ENCODE assay signal across 12 cellular contexts in the genomic region with DNA sequence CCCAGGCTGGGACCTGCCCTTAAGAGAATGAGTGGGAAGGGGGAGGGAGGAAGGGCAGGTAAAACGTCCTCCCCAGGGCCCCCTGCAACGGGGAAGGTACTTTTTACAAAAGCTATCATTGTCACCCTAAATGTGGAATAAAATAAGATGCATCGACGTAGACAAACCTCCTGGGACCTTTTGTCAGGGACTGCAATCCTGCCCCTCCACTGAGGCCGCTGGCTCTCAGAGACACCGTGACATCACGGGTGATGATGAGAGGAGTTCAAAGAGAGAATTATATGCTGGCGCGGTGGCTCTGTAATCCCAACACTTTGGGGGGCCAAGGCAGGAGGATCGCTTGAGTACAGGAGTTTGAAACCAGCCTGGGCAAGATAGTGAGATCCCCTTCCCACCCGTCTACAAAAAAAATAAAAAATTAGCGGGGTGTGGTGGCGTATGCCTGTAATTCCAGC. TPM values are rescaled to one million over a fixed set of nuclear protein-coding genes. Genes with fewer than 3 reads are reported as not detected.
A peak's percentile ranks its signal among the peaks of the same experiment; 100 is the strongest.
DNase-seq lines count a peak whose midpoint lies in the region; ATAC-seq and TF ChIP-seq lines count a peak whose summit lies in the region.
"Had no signal": no experiment of that assay in that cellular context is flagged by ENCODE, and none has a peak within 500 bp of the region (broad histone marks: within the 10 kb centered on the region; RNA-seq: fewer than 3 reads in every experiment).

No MANE protein-coding gene starts in this region.

- no peaks in the 10 kb centered on the region for H3K36me3 Mint-ChIP-seq in activated CD8-positive, alpha-beta memory T cell treated with anti-CD3 and anti-CD28 coated beads, Interleukin-2, amount 10 ng/mL, durations not matched to agents 7 days and 5 days
- no peaks in the 10 kb centered on the region for H3K36me3 Mint-ChIP-seq in activated T-helper 2 cell treated with anti-CD3 and anti-CD28 coated beads, Interferon-gamma antibody, Interleukin-2, Interleukin-4, amounts not matched to agents 10 μg/mL and 5 μg/mL and 100 μg/mL, durations not matched to agents 14 hours and 24 hours and 36 hours (ENCODE audit: low read depth)

- WGBS in suprapubic skin, result 29% methylated on average over 13 of the region's 13 CpGs

- H3K4me3 ChIP-seq in kidney epithelial cell (ENCODE audit: low read depth, low read length) (peak overlapping the region; percentile 57), suprapubic skin (peak overlapping the region; percentile 59)

- peak overlapping the region; percentile 26 for H3K27ac ChIP-seq in suprapubic skin
- H3K27ac ChIP-seq: C4-2B, SJSA1 had no signal

- TF ChIP-seq CTCF in kidney epithelial cell (IDR thresholded peaks at IDR 0.05; ENCODE audit: insufficient read depth, low read length, poor library complexity, severe bottlenecking), result no peak
- no peak for TF ChIP-seq CTCF in suprapubic skin (IDR thresholded peaks at IDR 0.05)

- peaks cover 24% of the 10 kb centered on the region for H3K27me3 Mint-ChIP-seq in activated CD8-positive, alpha-beta memory T cell treated with anti-CD3 and anti-CD28 coated beads, Interleukin-2, amount 10 ng/mL, durations not matched to agents 7 days and 5 days
- peaks cover 13% of the 10 kb centered on the region for H3K27me3 Mint-ChIP-seq in activated T-helper 2 cell treated with anti-CD3 and anti-CD28 coated beads, Interferon-gamma antibody, Interleukin-2, Interleukin-4, amounts not matched to agents 10 μg/mL and 5 μg/mL and 100 μg/mL, durations not matched to agents 14 hours and 24 hours and 36 hours (ENCODE audit: low read depth)

- no peak for TF ChIP-seq EP300 in suprapubic skin (IDR thresholded peaks at IDR 0.05)

- no peaks in the 10 kb centered on the region for H3K9me3 Mint-ChIP-seq in activated CD8-positive, alpha-beta memory T cell treated with anti-CD3 and anti-CD28 coated beads, Interleukin-2, amount 10 ng/mL, durations not matched to agents 7 days and 5 days (ENCODE audit: low read depth)
- H3K9me3 Mint-ChIP-seq in activated T-helper 2 cell treated with anti-CD3 and anti-CD28 coated beads, Interferon-gamma antibody, Interleukin-2, Interleukin-4, amounts not matched to agents 10 μg/mL and 5 μg/mL and 100 μg/mL, durations not matched to agents 14 hours and 24 hours and 36 hours, result no peaks in the 10 kb centered on the region

- H3K36me3 ChIP-seq in kidney epithelial cell (ENCODE audit: control insufficient read depth, insufficient read depth, low read length) (no peaks in the 10 kb centered on the region), suprapubic skin (no peaks in the 10 kb centered on the region)
- H3K36me3 ChIP-seq: SJSA1 had no signal

- no peak for DNase-seq in activated CD8-positive, alpha-beta memory T cell treated with anti-CD3 and anti-CD28 coated beads, Interleukin-2, amount 10 ng/mL, durations not matched to agents 7 days and 5 days
- DNase-seq in activated CD8-positive, alpha-beta memory T cell treated with anti-CD3 and anti-CD28 coated beads for 24 hours, result no peak
- DNase-seq in activated T-helper 2 cell treated with anti-CD3 and anti-CD28 coated beads, Interferon-gamma antibody, Interleukin-2, Interleukin-4, amounts not matched to agents 10 μg/mL and 5 μg/mL and 100 μg/mL, durations not matched to agents 14 hours and 24 hours and 36 hours (ENCODE audit: low spot score), result no peak
- DNase-seq in kidney epithelial cell (ENCODE audit: low read depth) (no peak), suprapubic skin (ENCODE audit: low spot score in 2 of 2) (no peak), DMS 273 treated with DMSO at 0.1 percent for 48 hours (lab: John Stamatoyannopoulos, UW) (no peak)

- no peak overlapping the region for H3K27ac Mint-ChIP-seq in activated CD8-positive, alpha-beta memory T cell treated with anti-CD3 and anti-CD28 coated beads, Interleukin-2, amount 10 ng/mL, durations not matched to agents 7 days and 5 days
- H3K27ac Mint-ChIP-seq in activated T-helper 2 cell treated with anti-CD3 and anti-CD28 coated beads, Interferon-gamma antibody, Interleukin-2, Interleukin-4, amounts not matched to agents 10 μg/mL and 5 μg/mL and 100 μg/mL, durations not matched to agents 14 hours and 24 hours and 36 hours, result no peak overlapping the region

- CTCF ChIA-PET in activated CD8-positive, alpha-beta memory T cell treated with anti-CD3 and anti-CD28 coated beads, Interleukin-2, amount 10 ng/mL, durations not matched to agents 7 days and 5 days (lab: Charles Lee), result interaction anchor here (1.6 to 1.7 kb wide), 2 partner anchors 15 to 73 kb away, joined by 3 read pairs; no protein-coding TSS in a partner anchor

- peaks cover 45% of the 10 kb centered on the region for H3K27me3 ChIP-seq in kidney epithelial cell (ENCODE audit: control insufficient read depth, insufficient read depth, low read length)
- H3K27me3 ChIP-seq in suprapubic skin, result peaks cover 37% of the 10 kb centered on the region

- H3K4me1 ChIP-seq in suprapubic skin, result peaks cover 29% of the 10 kb centered on the region

- peaks cover 9% of the 10 kb centered on the region for H3K4me1 Mint-ChIP-seq in activated CD8-positive, alpha-beta memory T cell treated with anti-CD3 and anti-CD28 coated beads, Interleukin-2, amount 10 ng/mL, durations not matched to agents 7 days and 5 days
- H3K4me1 Mint-ChIP-seq in activated T-helper 2 cell treated with anti-CD3 and anti-CD28 coated beads, Interferon-gamma antibody, Interleukin-2, Interleukin-4, amounts not matched to agents 10 μg/mL and 5 μg/mL and 100 μg/mL, durations not matched to agents 14 hours and 24 hours and 36 hours (ENCODE audit: low read depth), result peaks cover 8% of the 10 kb centered on the region

- TF ChIP-seq POLR2A in suprapubic skin (IDR thresholded peaks at IDR 0.05), result no peak

- ATAC-seq in activated CD8-positive, alpha-beta memory T cell treated with anti-CD3 and anti-CD28 coated beads, Interleukin-2, amount 10 ng/mL, durations not matched to agents 7 days and 5 days, result no peak
- ATAC-seq in HG03457 (IDR thresholded peaks at IDR 0.05; ENCODE audit: unreplicated experiment) (no peak), HG03097 (IDR thresholded peaks at IDR 0.05; ENCODE audit: low FRiP score, unreplicated experiment) (no peak)

- peak overlapping the region; percentile 78 for H3K4me3 Mint-ChIP-seq in activated CD8-positive, alpha-beta memory T cell treated with anti-CD3 and anti-CD28 coated beads, Interleukin-2, amount 10 ng/mL, durations not matched to agents 7 days and 5 days
- H3K4me3 Mint-ChIP-seq in activated T-helper 2 cell treated with anti-CD3 and anti-CD28 coated beads, Interferon-gamma antibody, Interleukin-2, Interleukin-4, amounts not matched to agents 10 μg/mL and 5 μg/mL and 100 μg/mL, durations not matched to agents 14 hours and 24 hours and 36 hours (ENCODE audit: low read depth), result peak overlapping the region; percentile 90

- intact Hi-C loops in activated T-helper 2 cell treated with anti-CD3 and anti-CD28 coated beads, Interferon-gamma antibody, Interleukin-2, Interleukin-4, amounts not matched to agents 10 μg/mL and 5 μg/mL and 100 μg/mL, durations not matched to agents 14 hours and 24 hours and 36 hours (cut with micrococcal nuclease), result no loop called here

- H3K9me3 ChIP-seq in suprapubic skin, result no peaks in the 10 kb centered on the region
- H3K9me3 ChIP-seq: SJSA1 had no signal

RNA-seq across cellular contexts. Expression of gene MYBPC2, which starts 1.8 kb away (rescaled TPM):
- total RNA-seq in activated CD8-positive, alpha-beta memory T cell treated with anti-CD3 and anti-CD28 coated beads, Interleukin-2, amount 10 ng/mL, durations not matched to agents 7 days and 5 days, result not detected
- 0.21 and 0.25 TPM in 2 replicates for total RNA-seq in activated T-helper 2 cell treated with anti-CD3 and anti-CD28 coated beads, Interferon-gamma antibody, Interleukin-2, Interleukin-4, amounts not matched to agents 10 μg/mL and 5 μg/mL and 100 μg/mL, durations not matched to agents 14 hours and 24 hours and 36 hours
- total RNA-seq in kidney epithelial cell (0.21 TPM in 1 of 2 replicates, not detected in the other), suprapubic skin (under 1 TPM in 1 of 4 donors, not detected in 3; 0.29 TPM)
- total RNA-seq: glomerular endothelial cell, SJSA1 had no signal

RNA-seq across cellular contexts. Expression of gene SPIB, which starts 12.2 kb away (rescaled TPM):
- under 1 TPM; 0.23 to 0.66 TPM for total RNA-seq in activated CD8-positive, alpha-beta memory T cell treated with anti-CD3 and anti-CD28 coated beads, Interleukin-2, amount 10 ng/mL, durations not matched to agents 7 days and 5 days
- total RNA-seq in activated T-helper 2 cell treated with anti-CD3 and anti-CD28 coated beads, Interferon-gamma antibody, Interleukin-2, Interleukin-4, amounts not matched to agents 10 μg/mL and 5 μg/mL and 100 μg/mL, durations not matched to agents 14 hours and 24 hours and 36 hours, result 0.66 and 0.80 TPM in 2 replicates
- total RNA-seq in kidney epithelial cell, result not detected in 2 replicates
- total RNA-seq in suprapubic skin, result not detected
- total RNA-seq: glomerular endothelial cell, SJSA1, temporal lobe had no signal

RNA-seq across cellular contexts. Expression of gene EMC10, which starts 45.4 kb away (rescaled TPM):
- 10 to 100 TPM; 47.8 to 57.2 TPM for total RNA-seq in activated CD8-positive, alpha-beta memory T cell treated with anti-CD3 and anti-CD28 coated beads, Interleukin-2, amount 10 ng/mL, durations not matched to agents 7 days and 5 days
- total RNA-seq in activated T-helper 2 cell treated with anti-CD3 and anti-CD28 coated beads, Interferon-gamma antibody, Interleukin-2, Interleukin-4, amounts not matched to agents 10 μg/mL and 5 μg/mL and 100 μg/mL, durations not matched to agents 14 hours and 24 hours and 36 hours, result 76.0 and 76.2 TPM in 2 replicates
- total RNA-seq in kidney epithelial cell, result 256 and 274 TPM in 2 replicates
- total RNA-seq in suprapubic skin, result 10 to 100 TPM; 34.9 to 77.2 (median 71.1) TPM

RNA-seq across cellular contexts. Expression of gene GARIN5A, which starts 45.7 kb away (rescaled TPM):
- not detected for total RNA-seq in activated CD8-positive, alpha-beta memory T cell treated with anti-CD3 and anti-CD28 coated beads, Interleukin-2, amount 10 ng/mL, durations not matched to agents 7 days and 5 days
- 0.28 and 0.82 TPM in 2 replicates for total RNA-seq in activated T-helper 2 cell treated with anti-CD3 and anti-CD28 coated beads, Interferon-gamma antibody, Interleukin-2, Interleukin-4, amounts not matched to agents 10 μg/mL and 5 μg/mL and 100 μg/mL, durations not matched to agents 14 hours and 24 hours and 36 hours
- 8.5 and 9.9 TPM in 2 replicates for total RNA-seq in kidney epithelial cell
- total RNA-seq in suprapubic skin, result 1 to 10 TPM in 3 of 4 donors, not detected in 1; 3.9 to 5.0 (median 4.2) TPM
- total RNA-seq: glomerular endothelial cell, SJSA1 had no signal

RNA-seq across cellular contexts. Expression of gene POLD1, which starts 46.8 kb away (rescaled TPM):
- total RNA-seq in activated CD8-positive, alpha-beta memory T cell treated with anti-CD3 and anti-CD28 coated beads, Interleukin-2, amount 10 ng/mL, durations not matched to agents 7 days and 5 days, result 100 to 1,000 TPM; 158 to 215 TPM
- 153 and 162 TPM in 2 replicates for total RNA-seq in activated T-helper 2 cell treated with anti-CD3 and anti-CD28 coated beads, Interferon-gamma antibody, Interleukin-2, Interleukin-4, amounts not matched to agents 10 μg/mL and 5 μg/mL and 100 μg/mL, durations not matched to agents 14 hours and 24 hours and 36 hours
- total RNA-seq in kidney epithelial cell, result 25.5 and 30.3 TPM in 2 replicates
- total RNA-seq in suprapubic skin, result 10 to 100 TPM; 17.2 to 26.9 (median 21.5) TPM
